1 cellular context compared by ENCODE assay signal in the genomic region with DNA sequence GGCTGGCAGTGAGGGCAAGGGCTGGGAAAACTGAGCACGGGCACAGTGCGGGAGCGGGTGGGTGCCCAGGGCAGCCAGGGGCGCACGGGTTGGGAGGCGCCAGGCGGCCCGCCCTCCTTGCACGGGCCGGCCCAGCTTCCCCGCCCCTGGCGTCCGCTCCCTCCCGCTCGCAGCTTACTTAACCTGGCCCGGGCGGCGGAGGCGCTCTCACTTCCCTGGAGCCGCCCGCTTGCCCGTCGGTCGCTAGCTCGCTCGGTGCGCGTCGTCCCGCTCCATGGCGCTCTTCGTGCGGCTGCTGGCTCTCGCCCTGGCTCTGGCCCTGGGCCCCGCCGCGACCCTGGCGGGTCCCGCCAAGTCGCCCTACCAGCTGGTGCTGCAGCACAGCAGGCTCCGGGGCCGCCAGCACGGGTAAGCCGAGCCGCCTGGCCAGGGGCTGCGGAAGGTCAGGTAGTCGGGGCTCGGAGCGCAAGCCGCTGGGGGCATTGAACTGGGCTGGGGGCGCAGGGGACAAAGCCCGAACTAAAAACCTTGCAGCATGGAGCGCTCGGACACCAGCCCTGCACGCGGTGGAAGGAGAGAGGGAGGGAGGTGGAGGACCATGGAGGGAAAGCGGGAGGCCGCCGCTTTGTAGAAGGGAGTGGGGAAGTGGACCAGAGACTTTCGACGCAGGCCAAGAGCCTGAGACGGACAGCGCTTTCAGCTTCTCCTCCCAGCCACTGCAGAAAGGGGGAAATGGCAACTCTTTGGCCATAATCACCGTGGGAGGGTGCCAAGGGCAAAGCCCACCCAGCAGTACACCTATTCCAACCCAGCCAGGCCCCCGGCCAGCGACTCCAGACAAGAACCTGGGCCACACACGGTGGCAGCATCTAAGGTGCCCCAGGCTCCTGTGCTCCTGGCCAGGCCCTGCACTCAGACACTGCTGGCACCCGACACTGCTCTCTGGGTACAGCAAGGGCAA.
TF ChIP-seq lines count a peak whose summit lies in the region.

TSS of gene TGFBI (plus strand) at position 207 of the 961 bp plus-strand sequence. CDS start at position 275, 68 bp downstream.

TF ChIP-seq in HepG2, 621 proteins besides CTCF, POLR2A, EP300 and RAD21 (continued from another document and continues in another):
- TF ChIP-seq RFX5 (IDR thresholded peaks at IDR 0.05; ENCODE audit: low read depth, low read length), result no peak
- TF ChIP-seq ZNF18 (CRISPR knock-in tag; IDR thresholded peaks at IDR 0.05; ENCODE audit: insufficient replicate concordance), result no peak
- no peak for TF ChIP-seq ZNF207 (IDR thresholded peaks at IDR 0.05; ENCODE audit: borderline replicate concordance)
- TF ChIP-seq ZMYM2 (CRISPR knock-in tag; IDR thresholded peaks at IDR 0.05), result peak; percentile 77; the same call in 1 of the 2 replicates
- TF ChIP-seq ZNF790 (CRISPR knock-in tag; IDR thresholded peaks at IDR 0.05; ENCODE audit: borderline replicate concordance), result no peak
- TF ChIP-seq ZBED4 (CRISPR knock-in tag; IDR thresholded peaks at IDR 0.05; ENCODE audit: borderline replicate concordance), result peak; percentile 87; the same call in 1 of the 2 replicates
- 0 out of 2 replicates have a peak, but pooled peaks have one; percentile 4 for TF ChIP-seq HOXA5 (CRISPR knock-in tag; IDR thresholded peaks at IDR 0.05)
- TF ChIP-seq ZNF564 (CRISPR knock-in tag; IDR thresholded peaks at IDR 0.05), result peak; percentile 81
- TF ChIP-seq CEBPB (IDR thresholded peaks at IDR 0.05; ENCODE audit: borderline replicate concordance, low read depth, low read length), result no peak
- peak; percentile 60 for TF ChIP-seq BHLHE40 (IDR thresholded peaks at IDR 0.05; ENCODE audit: low read length)
- no peak for TF ChIP-seq ZNF296 (CRISPR knock-in tag; conservative IDR thresholded peaks at IDR 0.05)
- no peak for TF ChIP-seq JUN (CRISPR knock-in tag; IDR thresholded peaks at IDR 0.05)
- no peak for TF ChIP-seq POLR2AphosphoS2 (IDR thresholded peaks at IDR 0.05; ENCODE audit: low read depth, low read length)
- TF ChIP-seq ZKSCAN1 (IDR thresholded peaks at IDR 0.05; ENCODE audit: low read length), result no peak
- peak; percentile 42; the same call in 1 of the 2 replicates for TF ChIP-seq NR2C2 (CRISPR knock-in tag; IDR thresholded peaks at IDR 0.05; ENCODE audit: borderline replicate concordance)
- TF ChIP-seq ZNF629 (CRISPR knock-in tag; conservative IDR thresholded peaks at IDR 0.05), result no peak
- TF ChIP-seq ZMYM3 (CRISPR knock-in tag; IDR thresholded peaks at IDR 0.05), result 0 out of 2 replicates have a peak, but pooled peaks have one; percentile 6
- TF ChIP-seq TBL1XR1 (IDR thresholded peaks at IDR 0.05; ENCODE audit: borderline replicate concordance, low read length, partially characterized antibody), result peak; percentile 11
- TF ChIP-seq ZNF788 (CRISPR knock-in tag; IDR thresholded peaks at IDR 0.05; ENCODE audit: borderline replicate concordance), result peak; percentile 63; the same call in 1 of the 2 replicates
- TF ChIP-seq HDAC2 (CRISPR knock-in tag; IDR thresholded peaks at IDR 0.05), result peak; percentile 49
- TF ChIP-seq ISL2 (CRISPR knock-in tag; IDR thresholded peaks at IDR 0.05), result peak; percentile 79
- TF ChIP-seq ZNF720 (CRISPR knock-in tag; IDR thresholded peaks at IDR 0.05), result no peak
- TF ChIP-seq, protein P1, sequence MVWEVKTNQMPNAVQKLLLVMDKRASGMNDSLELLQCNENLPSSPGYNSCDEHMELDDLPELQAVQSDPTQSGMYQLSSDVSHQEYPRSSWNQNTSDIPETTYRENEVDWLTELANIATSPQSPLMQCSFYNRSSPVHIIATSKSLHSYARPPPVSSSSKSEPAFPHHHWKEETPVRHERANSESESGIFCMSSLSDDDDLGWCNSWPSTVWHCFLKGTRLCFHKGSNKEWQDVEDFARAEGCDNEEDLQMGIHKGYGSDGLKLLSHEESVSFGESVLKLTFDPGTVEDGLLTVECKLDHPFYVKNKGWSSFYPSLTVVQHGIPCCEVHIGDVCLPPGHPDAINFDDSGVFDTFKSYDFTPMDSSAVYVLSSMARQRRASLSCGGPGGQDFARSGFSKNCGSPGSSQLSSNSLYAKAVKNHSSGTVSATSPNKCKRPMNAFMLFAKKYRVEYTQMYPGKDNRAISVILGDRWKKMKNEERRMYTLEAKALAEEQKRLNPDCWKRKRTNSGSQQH (CRISPR knock-in tag; IDR thresholded peaks at IDR 0.05; ENCODE audit: low read depth), result peak; percentile 71; the same call in 1 of the 2 replicates
- peak; percentile 43; the same call in 1 of the 2 replicates for TF ChIP-seq ZNF331 (CRISPR knock-in tag; IDR thresholded peaks at IDR 0.05)
- no peak for TF ChIP-seq ZNF468 (CRISPR knock-in tag; IDR thresholded peaks at IDR 0.05)
- no peak for TF ChIP-seq ZNF780A (CRISPR knock-in tag; IDR thresholded peaks at IDR 0.05)
- TF ChIP-seq CCAR2 (optimal IDR thresholded peaks at IDR 0.05; ENCODE audit: low read depth, low read length), result no peak
- no peak for TF ChIP-seq TEAD3 (CRISPR knock-in tag; optimal IDR thresholded peaks at IDR 0.05; ENCODE audit: borderline replicate concordance)
- TF ChIP-seq, protein P2, sequence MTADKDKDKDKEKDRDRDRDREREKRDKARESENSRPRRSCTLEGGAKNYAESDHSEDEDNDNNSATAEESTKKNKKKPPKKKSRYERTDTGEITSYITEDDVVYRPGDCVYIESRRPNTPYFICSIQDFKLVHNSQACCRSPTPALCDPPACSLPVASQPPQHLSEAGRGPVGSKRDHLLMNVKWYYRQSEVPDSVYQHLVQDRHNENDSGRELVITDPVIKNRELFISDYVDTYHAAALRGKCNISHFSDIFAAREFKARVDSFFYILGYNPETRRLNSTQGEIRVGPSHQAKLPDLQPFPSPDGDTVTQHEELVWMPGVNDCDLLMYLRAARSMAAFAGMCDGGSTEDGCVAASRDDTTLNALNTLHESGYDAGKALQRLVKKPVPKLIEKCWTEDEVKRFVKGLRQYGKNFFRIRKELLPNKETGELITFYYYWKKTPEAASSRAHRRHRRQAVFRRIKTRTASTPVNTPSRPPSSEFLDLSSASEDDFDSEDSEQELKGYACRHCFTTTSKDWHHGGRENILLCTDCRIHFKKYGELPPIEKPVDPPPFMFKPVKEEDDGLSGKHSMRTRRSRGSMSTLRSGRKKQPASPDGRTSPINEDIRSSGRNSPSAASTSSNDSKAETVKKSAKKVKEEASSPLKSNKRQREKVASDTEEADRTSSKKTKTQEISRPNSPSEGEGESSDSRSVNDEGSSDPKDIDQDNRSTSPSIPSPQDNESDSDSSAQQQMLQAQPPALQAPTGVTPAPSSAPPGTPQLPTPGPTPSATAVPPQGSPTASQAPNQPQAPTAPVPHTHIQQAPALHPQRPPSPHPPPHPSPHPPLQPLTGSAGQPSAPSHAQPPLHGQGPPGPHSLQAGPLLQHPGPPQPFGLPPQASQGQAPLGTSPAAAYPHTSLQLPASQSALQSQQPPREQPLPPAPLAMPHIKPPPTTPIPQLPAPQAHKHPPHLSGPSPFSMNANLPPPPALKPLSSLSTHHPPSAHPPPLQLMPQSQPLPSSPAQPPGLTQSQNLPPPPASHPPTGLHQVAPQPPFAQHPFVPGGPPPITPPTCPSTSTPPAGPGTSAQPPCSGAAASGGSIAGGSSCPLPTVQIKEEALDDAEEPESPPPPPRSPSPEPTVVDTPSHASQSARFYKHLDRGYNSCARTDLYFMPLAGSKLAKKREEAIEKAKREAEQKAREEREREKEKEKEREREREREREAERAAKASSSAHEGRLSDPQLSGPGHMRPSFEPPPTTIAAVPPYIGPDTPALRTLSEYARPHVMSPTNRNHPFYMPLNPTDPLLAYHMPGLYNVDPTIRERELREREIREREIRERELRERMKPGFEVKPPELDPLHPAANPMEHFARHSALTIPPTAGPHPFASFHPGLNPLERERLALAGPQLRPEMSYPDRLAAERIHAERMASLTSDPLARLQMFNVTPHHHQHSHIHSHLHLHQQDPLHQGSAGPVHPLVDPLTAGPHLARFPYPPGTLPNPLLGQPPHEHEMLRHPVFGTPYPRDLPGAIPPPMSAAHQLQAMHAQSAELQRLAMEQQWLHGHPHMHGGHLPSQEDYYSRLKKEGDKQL (CRISPR knock-in tag; IDR thresholded peaks at IDR 0.05; ENCODE audit: low read depth), result no peak
- TF ChIP-seq HNRNPUL1 (IDR thresholded peaks at IDR 0.05; ENCODE audit: low read depth, low read length), result no peak
- TF ChIP-seq FOXK2 (IDR thresholded peaks at IDR 0.05), result no peak
- no peak for TF ChIP-seq ZNF232 (CRISPR knock-in tag; IDR thresholded peaks at IDR 0.05; ENCODE audit: borderline replicate concordance)
- peak; percentile 19; the same call in 1 of the 2 replicates for TF ChIP-seq JUNB (CRISPR knock-in tag; IDR thresholded peaks at IDR 0.05; ENCODE audit: borderline replicate concordance)
- TF ChIP-seq ZNF782 (CRISPR knock-in tag; IDR thresholded peaks at IDR 0.05; ENCODE audit: borderline replicate concordance), result peak; percentile 85
- TF ChIP-seq MZF1 (CRISPR knock-in tag; IDR thresholded peaks at IDR 0.05; ENCODE audit: borderline replicate concordance), result no peak
- peak; percentile 75; the same call in 1 of the 2 replicates for TF ChIP-seq ZNF614 (CRISPR knock-in tag; IDR thresholded peaks at IDR 0.05; ENCODE audit: borderline replicate concordance)
